35 cellular contexts compared by ENCODE assay signal in the genomic region with DNA sequence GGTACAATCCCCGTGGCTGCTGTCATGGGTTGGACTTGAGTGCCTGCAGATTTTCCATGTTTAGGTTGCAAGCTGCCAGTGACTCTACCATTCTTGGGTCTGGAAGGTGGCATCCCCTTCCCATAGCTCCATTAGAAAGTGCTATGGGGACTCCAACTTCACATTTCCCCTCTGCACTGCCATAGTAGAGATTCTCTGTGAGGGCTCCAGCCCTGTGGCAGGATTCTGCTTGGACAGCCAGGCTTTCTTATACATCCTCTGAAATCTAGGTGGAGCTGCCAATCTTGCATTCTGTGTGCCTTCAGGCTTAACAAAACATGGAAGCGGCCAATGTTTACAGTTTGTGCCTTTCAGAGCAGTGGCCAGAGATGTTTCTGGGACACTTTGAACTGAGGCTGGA.
"Had no signal": no experiment of that assay in that cellular context is flagged by ENCODE, and none has a peak within 500 bp of the region (broad histone marks: within the 10 kb centered on the region; RNA-seq: fewer than 3 reads in every experiment).

No MANE protein-coding gene starts in this region.

- DNase-seq: Kasumi-1, MG63, MM.1S, MV-4-11, NCI-H1048, NCI-H1092, NCI-H1092 treated with DMSO at 0.1 percent for 48 hours, NCI-H1105, NCI-H1105 treated with DMSO at 0.1 percent for 48 hours, NCI-H1417, NCI-H1417 treated with DMSO at 0.1 percent for 48 hours, NCI-H1436, NCI-H1436 treated with DMSO at 0.1 percent for 48 hours, NCI-H146, NCI-H1694, NCI-H1694 treated with DMSO at 0.1 percent for 48 hours, NCI-H187, NCI-H187 treated with DMSO at 0.1 percent for 48 hours, NCI-H1930, NCI-H2029, NCI-H2029 treated with DMSO at 0.1 percent for 48 hours, NCI-H2081, NCI-H2081 treated with DMSO at 0.1 percent for 48 hours, NCI-H2107, NCI-H2171, NCI-H2171 treated with DMSO at 0.1 percent for 48 hours, NCI-H2227 treated with DMSO at 0.1 percent for 48 hours, NCI-H226, NCI-H345, NCI-H446, NCI-H446 treated with DMSO at 0.1 percent for 48 hours, NCI-H510A, NCI-H510A treated with DMSO at 0.1 percent for 48 hours, NCI-H524, NCI-H524 treated with DMSO at 0.1 percent for 48 hours had no signal

- H3K36me3 ChIP-seq: MG63 had no signal

- H3K4me3 ChIP-seq: MG63 had no signal

- H3K27me3 ChIP-seq: MG63 had no signal

- H3K9me3 ChIP-seq: MG63 had no signal
